Comparison of ENCODE assay signal across 24 cellular contexts in genomic region chr4:74838746-74839370, GRCh38. TPM values are rescaled to one million over a fixed set of nuclear protein-coding genes. Genes with fewer than 3 reads are reported as not detected.
DNase-seq lines count a peak whose midpoint lies in the region; ATAC-seq, FAIRE-seq and TF ChIP-seq lines count a peak whose summit lies in the region.
"Had no signal": no experiment of that assay in that cellular context is flagged by ENCODE, and none has a peak within 500 bp of the region (broad histone marks: within the 10 kb centered on the region; RNA-seq: fewer than 3 reads in every experiment).

No MANE protein-coding gene starts in this region.

- H3K4me3 Mint-ChIP-seq in astrocyte (ENCODE audit: unreplicated experiment), result no peak overlapping the region
- H3K4me3 Mint-ChIP-seq: activated CD4-positive, alpha-beta T cell treated with anti-CD3 and anti-CD28 coated beads, Interleukin-2, amount 10 ng/mL, durations not matched to agents 24 days and 14 days; nephron progenitor cell had no signal

- FAIRE-seq in astrocyte (lab: Jason Lieb, UNC), result peak; percentile 17
- FAIRE-seq: GM12878, kidney, small intestine had no signal

- no peak overlapping the region for H3K4me3 ChIP-seq in HEK293 (ENCODE audit: low read depth, low read length)
- H3K4me3 ChIP-seq in astrocyte (ENCODE audit: insufficient read depth, low read depth, low read length), result no peak overlapping the region
- no peak overlapping the region for H3K4me3 ChIP-seq in fibroblast of villous mesenchyme (ENCODE audit: low read depth, low read length)
- H3K4me3 ChIP-seq: GM12878, stomach had no signal

- H3K36me3 ChIP-seq in HEK293 (ENCODE audit: control insufficient read depth in 2 of 2, insufficient read depth in 1 of 2, low read length in 2 of 2) (no peaks in the 10 kb centered on the region), astrocyte (ENCODE audit: insufficient read depth, low read length) (no peaks in the 10 kb centered on the region)
- H3K36me3 ChIP-seq: BE2C, stomach had no signal

- no peak for ATAC-seq in HG03175 (IDR thresholded peaks at IDR 0.05; ENCODE audit: unreplicated experiment)
- ATAC-seq in GM19023 (IDR thresholded peaks at IDR 0.05; ENCODE audit: unreplicated experiment), result no peak
- ATAC-seq: GM12878 had no signal

- no peak overlapping the region for H2AFZ ChIP-seq in astrocyte (ENCODE audit: low read depth, low read length)

- no peaks in the 10 kb centered on the region for H3K79me2 ChIP-seq in astrocyte (ENCODE audit: insufficient read depth, low read length)

- H3K27ac ChIP-seq in HEK293 (ENCODE audit: extremely low read depth, low read depth, low read length) (no peak overlapping the region), astrocyte (ENCODE audit: low read depth, low read length) (no peak overlapping the region)
- H3K27ac ChIP-seq: stomach had no signal

- peaks cover 15% of the 10 kb centered on the region for H3K4me1 Mint-ChIP-seq in astrocyte (ENCODE audit: low read depth, unreplicated experiment)
- H3K4me1 Mint-ChIP-seq: activated CD4-positive, alpha-beta T cell treated with anti-CD3 and anti-CD28 coated beads, Interleukin-2, amount 10 ng/mL, durations not matched to agents 24 days and 14 days; nephron progenitor cell had no signal

- TF ChIP-seq CTCF in HEK293 (tag by site-specific recombination; IDR thresholded peaks at IDR 0.05), result no peak
- TF ChIP-seq CTCF in astrocyte (IDR thresholded peaks at IDR 0.05; ENCODE audit: insufficient read depth, low read depth, low read length), result no peak
- TF ChIP-seq CTCF in fibroblast of villous mesenchyme (IDR thresholded peaks at IDR 0.05; ENCODE audit: insufficient read depth, low read depth, low read length), result no peak

- H3K9me3 ChIP-seq in HEK293 (ENCODE audit: control insufficient read depth, insufficient read depth, low read depth, low read length) (no peaks in the 10 kb centered on the region), astrocyte (ENCODE audit: insufficient read depth, low read depth, low read length) (no peaks in the 10 kb centered on the region)
- H3K9me3 ChIP-seq: BE2C, stomach had no signal

- H3K4me2 ChIP-seq in astrocyte (ENCODE audit: low read length), result no peak overlapping the region

- peaks cover 4% of the 10 kb centered on the region for H3K9me3 Mint-ChIP-seq in astrocyte (ENCODE audit: unreplicated experiment)
- H3K9me3 Mint-ChIP-seq: activated CD4-positive, alpha-beta T cell treated with anti-CD3 and anti-CD28 coated beads, Interleukin-2, amount 10 ng/mL, durations not matched to agents 24 days and 14 days had no signal

- no peaks in the 10 kb centered on the region for H3K36me3 Mint-ChIP-seq in astrocyte (ENCODE audit: low read depth, unreplicated experiment)

- no peaks in the 10 kb centered on the region for H3K27me3 ChIP-seq in astrocyte (ENCODE audit: insufficient read depth, low read length)
- H3K27me3 ChIP-seq: BE2C, stomach had no signal

- H3K4me1 ChIP-seq in HEK293 (ENCODE audit: control insufficient read depth, insufficient read depth, low read length) (no peaks in the 10 kb centered on the region), astrocyte (ENCODE audit: insufficient read depth, low read length) (no peaks in the 10 kb centered on the region)
- H3K4me1 ChIP-seq: BE2C, stomach had no signal

- peak; percentile 62 for DNase-seq in astrocyte (ENCODE audit: low read depth)
- peak; percentile 44 for DNase-seq in fibroblast of villous mesenchyme (ENCODE audit: low read depth)
- DNase-seq in stromal cell of bone marrow (ENCODE audit: low read depth), result peak; percentile 11
- DNase-seq in SHP77 (lab: John Stamatoyannopoulos, UW), result no peak
- no peak for DNase-seq in cortex of kidney (lab: John Stamatoyannopoulos, UW)
- DNase-seq: activated CD4-positive, alpha-beta T cell treated with anti-CD3 and anti-CD28 coated beads, Interleukin-2, amount 10 ng/mL, durations not matched to agents 24 days and 14 days; BE2C; central memory CD4-positive, alpha-beta T cell; effector CD4-positive, alpha-beta T cell; H7; hippocampal formation; KBM-7; kidney; NCI-H1930; NCI-H446 treated with DMSO at 0.1 percent for 48 hours; nephron progenitor cell; posterior cingulate gyrus; small intestine; stimulated activated CD4-positive, alpha-beta T cell treated with anti-CD3 and anti-CD28 coated beads, Interleukin-4, amount 100 ng/mL, for 1 hour; stomach had no signal

- no peaks in the 10 kb centered on the region for H3K27me3 Mint-ChIP-seq in astrocyte (ENCODE audit: low read depth, unreplicated experiment)
- H3K27me3 Mint-ChIP-seq: activated CD4-positive, alpha-beta T cell treated with anti-CD3 and anti-CD28 coated beads, Interleukin-2, amount 10 ng/mL, durations not matched to agents 24 days and 14 days had no signal

- H3K27ac Mint-ChIP-seq in astrocyte (ENCODE audit: unreplicated experiment), result peak overlapping the region; percentile 59
- H3K27ac Mint-ChIP-seq: activated CD4-positive, alpha-beta T cell treated with anti-CD3 and anti-CD28 coated beads, Interleukin-2, amount 10 ng/mL, durations not matched to agents 24 days and 14 days; nephron progenitor cell had no signal

- CTCF ChIA-PET in HEK293 (lab: Yijun Ruan, JAX), result interaction anchor here (0.6 to 1.3 kb wide), 2 partner anchors 117 to 168 kb away, joined by 3 read pairs; no protein-coding TSS in a partner anchor

- POLR2A ChIA-PET in HEK293 (lab: Yijun Ruan, JAX), result no interaction called here

- no peak overlapping the region for H3K9ac ChIP-seq in astrocyte (ENCODE audit: low read length)

- H4K20me1 ChIP-seq in astrocyte (ENCODE audit: insufficient read depth, low read length), result no peaks in the 10 kb centered on the region

TF ChIP-seq in HEK293, 187 proteins besides CTCF, POLR2A, EP300 and RAD21:
- no peak for TF ChIP-seq KLF7 (tag by site-specific recombination; IDR thresholded peaks at IDR 0.05; ENCODE audit: borderline replicate concordance)
- 0 out of 2 replicates have a peak, but pooled peaks have one; percentile 10 for TF ChIP-seq PRDM1 (tag by site-specific recombination; IDR thresholded peaks at IDR 0.05)
- TF ChIP-seq KLF16 (tag by site-specific recombination; IDR thresholded peaks at IDR 0.05), result no peak
- no peak for TF ChIP-seq ZNF324 (tag by site-specific recombination; IDR thresholded peaks at IDR 0.05)
- no peak for TF ChIP-seq GLIS2 (tag by site-specific recombination; IDR thresholded peaks at IDR 0.05)
- no peak for TF ChIP-seq ZNF449 (tag by site-specific recombination; IDR thresholded peaks at IDR 0.05)

RNA-seq across cellular contexts. Expression of gene BTC, which starts 44.5 kb away (rescaled TPM):
- 0.20 and 0.26 TPM in 2 replicates for total RNA-seq in astrocyte
- total RNA-seq in fibroblast of villous mesenchyme, result 0.43 TPM in 1 of 2 replicates, not detected in the other
- total RNA-seq: activated CD4-positive, alpha-beta T cell treated with anti-CD3 and anti-CD28 coated beads, Interleukin-2, amount 10 ng/mL, durations not matched to agents 24 days and 14 days; GM12878 had no signal

Comparison
In these comparisons a context has a peak if more than half of its experiments do, and no peak if none do; other contexts are left out.
1. DNase-seq: peak in astrocyte (single experiment), fibroblast of villous mesenchyme (single experiment) and stromal cell of bone marrow (single experiment); none in SHP77 (0 of 2) and cortex of kidney (single experiment).